Comparison of ENCODE assay signal across 8 cellular contexts in genomic region chr17:40113110-40113960, GRCh38. TPM values are rescaled to one million over a fixed set of nuclear protein-coding genes. Genes with fewer than 3 reads are reported as not detected.
DNase-seq lines count a peak whose midpoint lies in the region; ATAC-seq, FAIRE-seq and TF ChIP-seq lines count a peak whose summit lies in the region.

No MANE protein-coding gene starts in this region.

- H3K27me3 ChIP-seq in pancreas (no peaks in the 10 kb centered on the region), tibial artery (no peaks in the 10 kb centered on the region)

- peak; percentile 84 for ATAC-seq in HG02623 (IDR thresholded peaks at IDR 0.05; ENCODE audit: unreplicated experiment)
- peak; percentile 85 for ATAC-seq in activated naive CD8-positive, alpha-beta T cell treated with anti-CD3 and anti-CD28 coated beads, Interleukin-2, amount 10 ng/mL, durations not matched to agents 7 days and 5 days (ENCODE audit: low read depth)
- peak; percentile 75 for ATAC-seq in Right ventricle myocardium superior (ENCODE audit: poor library complexity)
- ATAC-seq in pancreas: peak; percentile 73 to 83 (median 78)

- peak overlapping the region; percentile 67 to 93 (median 88) for H3K27ac ChIP-seq in pancreas
- H3K27ac ChIP-seq in tibial artery: peak overlapping the region; percentile 94 to 98

- peaks cover 57 to 63% (median 59%) of the 10 kb centered on the region in 3 donors for H3K4me1 ChIP-seq in pancreas
- H3K4me1 ChIP-seq in tibial artery: peaks cover 11 to 68% (median 65%) of the 10 kb centered on the region in 4 donors

- peaks cover 45% of the 10 kb centered on the region for H3K4me1 Mint-ChIP-seq in activated naive CD8-positive, alpha-beta T cell treated with anti-CD3 and anti-CD28 coated beads, Interleukin-2, amount 10 ng/mL, durations not matched to agents 7 days and 5 days

- H3K9me3 ChIP-seq in pancreas (no peaks in the 10 kb centered on the region), tibial artery (no peaks in the 10 kb centered on the region)

- TF ChIP-seq CTCF in GM12864 (IDR thresholded peaks at IDR 0.05; ENCODE audit: low read depth, low read length, missing control alignments): peak; percentile 77
- TF ChIP-seq CTCF in pancreas (IDR thresholded peaks at IDR 0.05): peak; percentile 52 to 75 (median 69)
- peak; percentile 75 to 96 for TF ChIP-seq CTCF in tibial artery (IDR thresholded peaks at IDR 0.05)

- H3K4me3 ChIP-seq in GM12864 (ENCODE audit: low read depth, low read length): peak overlapping the region; percentile 52
- H3K4me3 ChIP-seq in pancreas: peak overlapping the region in 2 of 4 donors; percentile 31 to 40
- peak overlapping the region; percentile 41 to 54 for H3K4me3 ChIP-seq in tibial artery

- peak; percentile 59 for FAIRE-seq in pancreas (lab: Jason Lieb, UNC)

- no peaks in the 10 kb centered on the region for H3K9me3 Mint-ChIP-seq in activated naive CD8-positive, alpha-beta T cell treated with anti-CD3 and anti-CD28 coated beads, Interleukin-2, amount 10 ng/mL, durations not matched to agents 7 days and 5 days

- H3K36me3 ChIP-seq in pancreas (no peaks in the 10 kb centered on the region), tibial artery (no peaks in the 10 kb centered on the region)

- WGBS in pancreas, 2 donors: 0% methylated on average over 18 of the region's 18 CpGs

- H3K36me3 Mint-ChIP-seq in activated naive CD8-positive, alpha-beta T cell treated with anti-CD3 and anti-CD28 coated beads, Interleukin-2, amount 10 ng/mL, durations not matched to agents 7 days and 5 days: no peaks in the 10 kb centered on the region

- POLR2A ChIA-PET in activated naive CD8-positive, alpha-beta T cell treated with anti-CD3 and anti-CD28 coated beads, Interleukin-2, amount 10 ng/mL, durations not matched to agents 7 days and 5 days (lab: Charles Lee): interaction anchor here (0.6 to 5.3 kb wide), 19 partner anchors 10 to 218 kb away, joined by 3 to 46 read pairs (median 3); partner anchors contain the start of genes CASC3, MED24, MSL1 and NR1D1

- H3K27ac Mint-ChIP-seq in activated naive CD8-positive, alpha-beta T cell treated with anti-CD3 and anti-CD28 coated beads, Interleukin-2, amount 10 ng/mL, durations not matched to agents 7 days and 5 days: peak overlapping the region; percentile 80

- peak overlapping the region; percentile 94 for H3K4me3 Mint-ChIP-seq in activated naive CD8-positive, alpha-beta T cell treated with anti-CD3 and anti-CD28 coated beads, Interleukin-2, amount 10 ng/mL, durations not matched to agents 7 days and 5 days

- no peaks in the 10 kb centered on the region for H3K27me3 Mint-ChIP-seq in activated naive CD8-positive, alpha-beta T cell treated with anti-CD3 and anti-CD28 coated beads, Interleukin-2, amount 10 ng/mL, durations not matched to agents 7 days and 5 days

- intact Hi-C loops in Right ventricle myocardium superior (cut with DNase I): loop anchor here (5.0 kb wide), 1 partner anchor 54 kb away; no protein-coding TSS in a partner anchor
- intact Hi-C loops in pancreas (cut with DNase I): loop anchor here in 2 of 3 donors (5.0 to 10.0 kb wide), 2 partner anchors 51 to 54 kb away; no protein-coding TSS in a partner anchor
- intact Hi-C loops in tibial artery (cut with DNase I; ENCODE audit: low total_unique reads): loop anchor here (5.0 kb wide), 2 partner anchors 51 to 54 kb away; partner anchors contain the start of gene THRA

- peak; percentile 89 for DNase-seq in GM12864 (ENCODE audit: low read depth)
- DNase-seq in NCI-H1105 treated with DMSO at 0.1 percent for 48 hours (lab: John Stamatoyannopoulos, UW): peak; percentile 91
- peak; percentile 92 for DNase-seq in SKM-1 treated with dmso at 0.1 percent for 144 hours (lab: John Stamatoyannopoulos, UW; ENCODE audit: unreplicated experiment)
- DNase-seq in activated naive CD8-positive, alpha-beta T cell treated with anti-CD3 and anti-CD28 coated beads, Interleukin-2, amount 10 ng/mL, durations not matched to agents 7 days and 5 days: peak; percentile 86
- peak; percentile 92 for DNase-seq in Right ventricle myocardium superior
- peak; percentile 89 to 96 (median 92) for DNase-seq in pancreas
- peak; percentile 96 to 97 for DNase-seq in tibial artery

RNA-seq across cellular contexts. Expression of gene MSL1, which starts 8.4 kb away (rescaled TPM):
- total RNA-seq in activated naive CD8-positive, alpha-beta T cell treated with anti-CD3 and anti-CD28 coated beads, Interleukin-2, amount 10 ng/mL, durations not matched to agents 7 days and 5 days: 100 to 1,000 TPM; 107 to 110 TPM
- total RNA-seq in Right ventricle myocardium superior (46.8 TPM), pancreas (10 to 100 TPM; 21.0 to 44.6 (median 29.2) TPM)
- 100 to 1,000 TPM in 1 of 2 donors, 10 to 100 TPM in 1; 71.0 to 105 TPM for polyA plus RNA-seq in pancreas

RNA-seq across cellular contexts. Expression of gene NR1D1, which starts 12.9 kb away (rescaled TPM):
- total RNA-seq in activated naive CD8-positive, alpha-beta T cell treated with anti-CD3 and anti-CD28 coated beads, Interleukin-2, amount 10 ng/mL, durations not matched to agents 7 days and 5 days: 1 to 10 TPM; 5.0 to 5.8 TPM
- total RNA-seq in Right ventricle myocardium superior: 21.1 TPM
- 10 to 100 TPM in 4 of 6 donors, 1 to 10 TPM in 2; 4.8 to 16.6 (median 11.2) TPM for total RNA-seq in pancreas
- 10 to 100 TPM; 11.0 to 17.5 TPM for polyA plus RNA-seq in pancreas

RNA-seq across cellular contexts. Expression of gene CASC3, which starts 27.0 kb away (rescaled TPM):
- 100 to 1,000 TPM; 100 to 101 TPM for total RNA-seq in activated naive CD8-positive, alpha-beta T cell treated with anti-CD3 and anti-CD28 coated beads, Interleukin-2, amount 10 ng/mL, durations not matched to agents 7 days and 5 days
- total RNA-seq in Right ventricle myocardium superior (45.9 TPM), pancreas (10 to 100 TPM; 31.3 to 46.2 (median 40.8) TPM)
- polyA plus RNA-seq in pancreas: 10 to 100 TPM; 35.2 to 42.3 TPM

RNA-seq across cellular contexts. Expression of gene THRA, which starts 50.6 kb away (rescaled TPM):
- total RNA-seq in activated naive CD8-positive, alpha-beta T cell treated with anti-CD3 and anti-CD28 coated beads, Interleukin-2, amount 10 ng/mL, durations not matched to agents 7 days and 5 days: 10 to 100 TPM; 19.9 to 20.3 TPM
- total RNA-seq in Right ventricle myocardium superior (80.0 TPM), pancreas (10 to 100 TPM; 13.8 to 28.1 (median 20.6) TPM)
- 10 to 100 TPM; 22.4 to 35.7 TPM for polyA plus RNA-seq in pancreas

RNA-seq across cellular contexts. Expression of gene MED24, which starts 59.1 kb away (rescaled TPM):
- total RNA-seq in activated naive CD8-positive, alpha-beta T cell treated with anti-CD3 and anti-CD28 coated beads, Interleukin-2, amount 10 ng/mL, durations not matched to agents 7 days and 5 days: 10 to 100 TPM; 87.0 to 89.9 TPM
- total RNA-seq in Right ventricle myocardium superior (54.0 TPM), pancreas (10 to 100 TPM; 22.1 to 43.7 (median 29.1) TPM)
- polyA plus RNA-seq in pancreas: 10 to 100 TPM; 58.5 to 60.1 TPM
